25 cellular contexts compared by ENCODE assay signal in genomic region chr17:19242926-19243325, GRCh38. TPM values are rescaled to one million over a fixed set of nuclear protein-coding genes. Genes with fewer than 3 reads are reported as not detected.
DNase-seq lines count a peak whose midpoint lies in the region; ATAC-seq, FAIRE-seq and TF ChIP-seq lines count a peak whose summit lies in the region.
"Had no signal": no experiment of that assay in that cellular context is flagged by ENCODE, and none has a peak within 500 bp of the region (broad histone marks: within the 10 kb centered on the region; RNA-seq: fewer than 3 reads in every experiment).

No MANE protein-coding gene starts in this region.

- no peaks in the 10 kb centered on the region for H3K36me3 Mint-ChIP-seq in activated CD4-positive, alpha-beta T cell treated with anti-CD3 and anti-CD28 coated beads for 36 hours (ENCODE audit: low read depth)
- H3K36me3 Mint-ChIP-seq: activated naive CD4-positive, alpha-beta T cell treated with anti-CD3 and anti-CD28 coated beads, Interleukin-2, amount 50 U/mL, for 24 hours; naive thymus-derived CD8-positive, alpha-beta T cell had no signal

- H3K4me2 ChIP-seq in PC-9 (peak overlapping the region; percentile 65), keratinocyte (ENCODE audit: control insufficient read depth, extremely low read depth, insufficient read depth, low read depth, low read length) (peak overlapping the region; percentile 63)
- H3K4me2 ChIP-seq: SK-N-SH had no signal

- H3K36me3 ChIP-seq in PC-9 (ENCODE audit: low read depth) (no peaks in the 10 kb centered on the region), keratinocyte (ENCODE audit: control insufficient read depth in 2 of 2, extremely low read depth in 1 of 2, insufficient read depth in 2 of 2, low read length in 2 of 2) (peaks cover 2 to 4% of the 10 kb centered on the region in 2 experiments)

- H3K27ac Mint-ChIP-seq in activated CD4-positive, alpha-beta T cell treated with anti-CD3 and anti-CD28 coated beads for 36 hours, result no peak overlapping the region
- H3K27ac Mint-ChIP-seq: activated CD4-positive, alpha-beta T cell treated with anti-CD3 and anti-CD28 coated beads, Interleukin-2, amount 10 ng/mL, durations not matched to agents 24 days and 14 days; activated naive CD4-positive, alpha-beta T cell treated with anti-CD3 and anti-CD28 coated beads, Interleukin-2, amount 50 U/mL, for 24 hours; CD4-positive, alpha-beta T cell; naive thymus-derived CD8-positive, alpha-beta T cell; stimulated activated naive CD8-positive, alpha-beta T cell treated with anti-CD3 and anti-CD28 coated beads, Interleukin-15, Interleukin-2, amounts not matched to agents 100 ng/mL and 50 ng/mL, for 24 hours; T-helper 17 cell had no signal

- peaks cover 11% of the 10 kb centered on the region for H3K27me3 Mint-ChIP-seq in activated CD4-positive, alpha-beta T cell treated with anti-CD3 and anti-CD28 coated beads for 36 hours
- H3K27me3 Mint-ChIP-seq: activated naive CD4-positive, alpha-beta T cell treated with anti-CD3 and anti-CD28 coated beads, Interleukin-2, amount 50 U/mL, for 24 hours had no signal

- H3K27ac ChIP-seq in PC-9 (peak overlapping the region; percentile 73), keratinocyte (ENCODE audit: control insufficient read depth, insufficient read depth, low read length) (peak overlapping the region; percentile 41), substantia nigra (ENCODE audit: low read depth, low read length, poor library complexity, severe bottlenecking) (peak overlapping the region; percentile 61)

- no peaks in the 10 kb centered on the region for H3K27me3 ChIP-seq in PC-9 (ENCODE audit: insufficient read depth, low read depth)
- no peaks in the 10 kb centered on the region for H3K27me3 ChIP-seq in keratinocyte (ENCODE audit: control insufficient read depth, extremely low read depth, insufficient read depth, low read length)

- peaks cover 53% of the 10 kb centered on the region for H3F3A ChIP-seq in PC-9 (ENCODE audit: insufficient read depth, low read depth)

- FAIRE-seq in keratinocyte (lab: Jason Lieb, UNC), result peak; percentile 56
- FAIRE-seq: GM19239 had no signal

- H3K4me1 Mint-ChIP-seq in activated CD4-positive, alpha-beta T cell treated with anti-CD3 and anti-CD28 coated beads for 36 hours, result peaks cover 4% of the 10 kb centered on the region

- CTCF ChIA-PET in PC-9 (lab: Charles Lee), result no interaction called here
- CTCF ChIA-PET in activated CD4-positive, alpha-beta T cell treated with anti-CD3 and anti-CD28 coated beads for 36 hours (lab: Charles Lee), result no interaction called here

- TF ChIP-seq CTCF in PC-9 (conservative IDR thresholded peaks at IDR 0.05) (no peak), keratinocyte (optimal IDR thresholded peaks at IDR 0.05 in 1 of 3, IDR thresholded peaks at IDR 0.05 in 1 of 3, conservative IDR thresholded peaks at IDR 0.05 in 1 of 3; ENCODE audit: extremely low read depth in 1 of 3, insufficient read depth in 2 of 3, low read length in 3 of 3) (no peak)

- H3K9ac ChIP-seq in keratinocyte (ENCODE audit: control insufficient read depth, extremely low read depth, insufficient read depth, low read length), result no peak overlapping the region
- H3K9ac ChIP-seq: SK-N-SH had no signal

- POLR2A ChIA-PET in PC-9 (lab: Charles Lee; ENCODE audit: unreplicated experiment), result no interaction called here
- POLR2A ChIA-PET in activated CD4-positive, alpha-beta T cell treated with anti-CD3 and anti-CD28 coated beads for 36 hours (lab: Charles Lee), result no interaction called here

- peak; percentile 24 for DNase-seq in activated effector memory CD4-positive, alpha-beta T cell treated with anti-CD3 and anti-CD28 coated beads, Interleukin-2, amount 50 U/mL, for 16 hours
- no peak for DNase-seq in activated effector memory CD4-positive, alpha-beta T cell treated with Interleukin-2 at 50 U/mL for 16 hours
- DNase-seq in PC-9, result no peak
- DNase-seq in keratinocyte (ENCODE audit: low read depth, low spot score), result no peak
- DNase-seq in substantia nigra (lab: John Stamatoyannopoulos, UW), result no peak
- DNase-seq in DMS 273 (lab: John Stamatoyannopoulos, UW; ENCODE audit: unreplicated experiment), result no peak
- DNase-seq in activated CD4-positive, alpha-beta T cell treated with anti-CD3 and anti-CD28 coated beads for 36 hours, result no peak
- DNase-seq in NCI-H2196 (lab: John Stamatoyannopoulos, UW; ENCODE audit: unreplicated experiment), result no peak
- DNase-seq: 8988T; activated CD4-positive, alpha-beta T cell treated with anti-CD3 and anti-CD28 coated beads, Interleukin-2, amount 10 ng/mL, durations not matched to agents 24 days and 14 days; CD4-positive, alpha-beta T cell; central memory CD4-positive, alpha-beta T cell; DMS 273 treated with DMSO at 0.1 percent for 48 hours; left colon; midbrain; NCI-H1105 treated with DMSO at 0.1 percent for 48 hours; NCI-H2081; NCI-H526; SK-N-SH; stimulated activated CD4-positive, alpha-beta T cell treated with anti-CD3 and anti-CD28 coated beads, Interleukin-15, amount 100 ng/mL, for 24 hours; T-helper 17 cell had no signal

- H3K9me3 ChIP-seq in PC-9 (ENCODE audit: insufficient read depth, low read depth) (no peaks in the 10 kb centered on the region), keratinocyte (ENCODE audit: control insufficient read depth, low read depth, low read length) (no peaks in the 10 kb centered on the region)
- H3K9me3 ChIP-seq: SK-N-SH had no signal

- no peaks in the 10 kb centered on the region for H3K9me3 Mint-ChIP-seq in activated CD4-positive, alpha-beta T cell treated with anti-CD3 and anti-CD28 coated beads for 36 hours (ENCODE audit: low read depth)
- H3K9me3 Mint-ChIP-seq: activated CD4-positive, alpha-beta T cell treated with anti-CD3 and anti-CD28 coated beads, Interleukin-2, amount 10 ng/mL, durations not matched to agents 24 days and 14 days; activated naive CD4-positive, alpha-beta T cell treated with anti-CD3 and anti-CD28 coated beads, Interleukin-2, amount 50 U/mL, for 24 hours; CD4-positive, alpha-beta T cell; naive thymus-derived CD8-positive, alpha-beta T cell; stimulated activated naive CD8-positive, alpha-beta T cell treated with anti-CD3 and anti-CD28 coated beads, Interleukin-15, Interleukin-2, amounts not matched to agents 100 ng/mL and 50 ng/mL, for 24 hours had no signal

- ATAC-seq in activated CD4-positive, alpha-beta T cell treated with anti-CD3 and anti-CD28 coated beads for 36 hours, result no peak
- ATAC-seq: left colon; naive thymus-derived CD8-positive, alpha-beta T cell; T-helper 17 cell had no signal

- intact Hi-C loops in PC-9 (cut with micrococcal nuclease; ENCODE audit: unreplicated experiment), result no loop called here
- intact Hi-C loops in activated CD4-positive, alpha-beta T cell treated with anti-CD3 and anti-CD28 coated beads for 36 hours (cut with DNase I, micrococcal nuclease), result no loop called here

- H3K4me3 Mint-ChIP-seq in activated CD4-positive, alpha-beta T cell treated with anti-CD3 and anti-CD28 coated beads for 36 hours, result no peak overlapping the region
- H3K4me3 Mint-ChIP-seq: activated CD4-positive, alpha-beta T cell treated with anti-CD3 and anti-CD28 coated beads, Interleukin-2, amount 10 ng/mL, durations not matched to agents 24 days and 14 days; activated naive CD4-positive, alpha-beta T cell treated with anti-CD3 and anti-CD28 coated beads, Interleukin-2, amount 50 U/mL, for 24 hours; CD4-positive, alpha-beta T cell; naive thymus-derived CD8-positive, alpha-beta T cell; stimulated activated naive CD8-positive, alpha-beta T cell treated with anti-CD3 and anti-CD28 coated beads, Interleukin-15, Interleukin-2, amounts not matched to agents 100 ng/mL and 50 ng/mL, for 24 hours; T-helper 17 cell had no signal

- no TSS peak for BruUV-seq in PC-9 (replicated peaks; lab: Mats Ljungman, UMichigan)

- H3K4me1 ChIP-seq in PC-9 (replicated peaks; ENCODE audit: insufficient read depth) (peaks cover 60% of the 10 kb centered on the region), keratinocyte (ENCODE audit: control insufficient read depth, extremely low read depth, insufficient read depth, low read length) (peaks cover 38% of the 10 kb centered on the region)

- H3K79me2 ChIP-seq in PC-9 (ENCODE audit: low read depth) (peaks cover 96% of the 10 kb centered on the region), keratinocyte (ENCODE audit: control insufficient read depth, insufficient read depth, low read length) (peaks cover 63% of the 10 kb centered on the region)

- no peak overlapping the region for H2AFZ ChIP-seq in PC-9
- no peak overlapping the region for H2AFZ ChIP-seq in keratinocyte (ENCODE audit: control insufficient read depth, low read length)

- H3K9me1 ChIP-seq in keratinocyte (ENCODE audit: control insufficient read depth, extremely low read depth, insufficient read depth, low read length), result no peaks in the 10 kb centered on the region

- H3K4me3 ChIP-seq in PC-9 (no peak overlapping the region), keratinocyte (ENCODE audit: control insufficient read depth in 2 of 3, extremely low read depth in 1 of 3, insufficient read depth in 2 of 3, low read depth in 1 of 3, low read length in 3 of 3) (no peak overlapping the region)

- H4K20me1 ChIP-seq in PC-9 (ENCODE audit: insufficient read depth) (peaks cover 23% of the 10 kb centered on the region), keratinocyte (ENCODE audit: control insufficient read depth, extremely low read depth, insufficient read depth, low read length) (peaks cover 6% of the 10 kb centered on the region)

- dilution Hi-C loops in keratinocyte (cut with MboI; ENCODE audit: extremely low pct_ligation_motif_present, low sequenced_read_pairs), result no loop called here

- H3K9me2 ChIP-seq in PC-9 (ENCODE audit: insufficient read depth), result no peaks in the 10 kb centered on the region
- H3K9me2 ChIP-seq: SK-N-SH had no signal

RNA-seq across cellular contexts. Expression of gene EPN2, which starts 5.8 kb away (rescaled TPM):
- total RNA-seq in PC-9 (2021), result 113 TPM in 2 replicates
- 21.9 to 34.3 TPM (median 30.2 TPM) in 3 replicates for polyA plus RNA-seq in keratinocyte
- polyA plus RNA-seq in keratinocyte (2011; ENCODE audit: low read depth), result 78.4 TPM
- 24.1 and 31.1 TPM in 2 replicates for polyA plus RNA-seq in keratinocyte (2011; cell fraction: cytosol; rRNA removed)
- 58.2 and 72.0 TPM in 2 replicates for polyA plus RNA-seq in keratinocyte (2011; cell fraction: nucleus; rRNA removed)
- 23.7 and 30.0 TPM in 2 replicates for polyA plus RNA-seq in keratinocyte (2012; ENCODE audit: low replicate concordance)
- 32.1 to 63.5 TPM (median 57.7 TPM) in 3 replicates for polyA minus RNA-seq in keratinocyte
- 43.0 TPM for polyA minus RNA-seq in keratinocyte (2011; cell fraction: cytosol; rRNA and poly(A)+ RNA removed)
- 44.0 and 54.1 TPM in 2 replicates for polyA minus RNA-seq in keratinocyte (2011; cell fraction: nucleus; rRNA and poly(A)+ RNA removed)
- 1 to 10 TPM; 6.8 to 8.2 TPM for total RNA-seq in activated CD4-positive, alpha-beta T cell treated with anti-CD3 and anti-CD28 coated beads for 36 hours

Comparison
In these comparisons a context has a peak if more than half of its experiments do, and no peak if none do; other contexts are left out.
1. RNA of gene EPN2, which starts 5.8 kb away (total RNA-seq): 113 TPM in PC-9; 6.8 to 8.2 TPM in activated CD4-positive, alpha-beta T cell treated with anti-CD3 and anti-CD28 coated beads for 36 hours; every median in the first group is over 10 times any median in the second.
2. Peak in every context shown above with its lines, with median percentiles within 50 percentile points of each other: H3K27ac ChIP-seq.